In genomic region chr7:44547536-44548221, GRCh38 we compare ENCODE assay signal across 1 cellular context.
TF ChIP-seq lines count a peak whose summit lies in the region.

No MANE protein-coding gene starts in this region.

TF ChIP-seq in liver, 16 proteins besides CTCF, POLR2A, EP300 and RAD21 (continued from another document):
- TF ChIP-seq ZBTB33 (IDR thresholded peaks at IDR 0.05), result peak; percentile 18
- TF ChIP-seq YY1 (IDR thresholded peaks at IDR 0.05), result peak; percentile 58
- peak; percentile 68 for TF ChIP-seq FOXA2 (IDR thresholded peaks at IDR 0.05)
- TF ChIP-seq EGR1 (IDR thresholded peaks at IDR 0.05; ENCODE audit: low read depth in 2 of 2), result no peak
- peak; percentile 95 for TF ChIP-seq MAX (IDR thresholded peaks at IDR 0.05)
- no peak for TF ChIP-seq ATF3 (IDR thresholded peaks at IDR 0.05)
- no peak for TF ChIP-seq FOXA1 (IDR thresholded peaks at IDR 0.05)
- TF ChIP-seq RXRA (IDR thresholded peaks at IDR 0.05), result peak; percentile 71 to 73
TF ChIP-seq in liver: peak in this region for 8.
